ENCODE assay signal across 8 cellular contexts in genomic region chr11:95923730-95924413, GRCh38. TPM values are rescaled to one million over a fixed set of nuclear protein-coding genes. Genes with fewer than 3 reads are reported as not detected.
A peak's percentile ranks its signal among the peaks of the same experiment; 100 is the strongest.
DNase-seq lines count a peak whose midpoint lies in the region; ATAC-seq and TF ChIP-seq lines count a peak whose summit lies in the region.

Gene MTMR2 (minus strand): TSS chr11:95924107. CDS start chr11:95923954, 153 bp downstream.

- H3K36me3 Mint-ChIP-seq in activated naive CD8-positive, alpha-beta T cell = peaks cover 9% of the 10 kb centered on the region
- no peaks in the 10 kb centered on the region for H3K36me3 Mint-ChIP-seq in glutamatergic neuron (ENCODE audit: unreplicated experiment)
- H3K36me3 Mint-ChIP-seq in osteocyte (ENCODE audit: unreplicated experiment) = no peaks in the 10 kb centered on the region

- peak within 1 kb of the TSS; percentile 85 for H3K9ac ChIP-seq in SK-N-MC (ENCODE audit: insufficient read length)

- peak within 1 kb of the TSS; percentile 73 for H3K27ac ChIP-seq in SK-N-MC
- H3K27ac ChIP-seq in thymus (ENCODE audit: low read depth) = peak within 1 kb of the TSS; percentile 90

- H3K36me3 ChIP-seq in SK-N-MC (ENCODE audit: insufficient read depth, low read length) = no peaks in the 10 kb centered on the region
- no peaks in the 10 kb centered on the region for H3K36me3 ChIP-seq in thymus (ENCODE audit: control insufficient read depth, insufficient read depth)

- ATAC-seq in GM21737 (IDR thresholded peaks at IDR 0.05; ENCODE audit: unreplicated experiment) = peak; percentile 100

- peaks cover 7% of the 10 kb centered on the region for H3K4me1 ChIP-seq in thymus (ENCODE audit: control insufficient read depth, insufficient read depth, low read length)

- DNase-seq in ELF-1 (ENCODE audit: low read depth, low spot score) (peak; percentile 90), KG1 (lab: John Stamatoyannopoulos, UW) (peak; percentile 90), SK-N-MC (ENCODE audit: low read depth, low spot score) (no peak), glutamatergic neuron (peak; percentile 88), osteocyte (ENCODE audit: extremely low spot score, unreplicated experiment) (peak; percentile 92)

- TF ChIP-seq CTCF in glutamatergic neuron (IDR thresholded peaks at IDR 0.05; ENCODE audit: partially characterized antibody, unreplicated experiment) (no peak), osteocyte (IDR thresholded peaks at IDR 0.05) (no peak)

- no peaks in the 10 kb centered on the region for H3K27me3 Mint-ChIP-seq in activated naive CD8-positive, alpha-beta T cell
- peaks cover 9% of the 10 kb centered on the region for H3K27me3 Mint-ChIP-seq in glutamatergic neuron (ENCODE audit: unreplicated experiment)
- H3K27me3 Mint-ChIP-seq in osteocyte (ENCODE audit: unreplicated experiment) = no peaks in the 10 kb centered on the region

- peak within 1 kb of the TSS; percentile 83 for H3K4me3 ChIP-seq in SK-N-MC
- peak within 1 kb of the TSS; percentile 92 for H3K4me3 ChIP-seq in thymus (ENCODE audit: low read length)

- peak within 1 kb of the TSS; percentile 100 for H3K27ac Mint-ChIP-seq in activated naive CD8-positive, alpha-beta T cell
- H3K27ac Mint-ChIP-seq in glutamatergic neuron (ENCODE audit: unreplicated experiment) = peak within 1 kb of the TSS; percentile 97
- peak within 1 kb of the TSS; percentile 100 for H3K27ac Mint-ChIP-seq in osteocyte (ENCODE audit: unreplicated experiment)

- peaks cover 43% of the 10 kb centered on the region for H3K4me1 Mint-ChIP-seq in activated naive CD8-positive, alpha-beta T cell (ENCODE audit: low read depth)
- peaks cover 8% of the 10 kb centered on the region for H3K4me1 Mint-ChIP-seq in glutamatergic neuron (ENCODE audit: low read depth, unreplicated experiment)
- H3K4me1 Mint-ChIP-seq in osteocyte (ENCODE audit: unreplicated experiment) = peaks cover 26% of the 10 kb centered on the region

- H3K4me3 Mint-ChIP-seq in activated naive CD8-positive, alpha-beta T cell = peak within 1 kb of the TSS; percentile 100
- peak within 1 kb of the TSS; percentile 98 for H3K4me3 Mint-ChIP-seq in glutamatergic neuron (ENCODE audit: unreplicated experiment)
- H3K4me3 Mint-ChIP-seq in osteocyte (ENCODE audit: unreplicated experiment) = peak within 1 kb of the TSS; percentile 100

- H3K27me3 ChIP-seq in thymus (ENCODE audit: control insufficient read depth, insufficient read depth) = no peaks in the 10 kb centered on the region

- H3K9me3 ChIP-seq in SK-N-MC (ENCODE audit: low read depth, low read length) = no peaks in the 10 kb centered on the region
- no peaks in the 10 kb centered on the region for H3K9me3 ChIP-seq in thymus (ENCODE audit: control insufficient read depth)

- under 1% methylated on average over 49 of the region's 49 CpGs for WGBS in thymus

- H3K9me3 Mint-ChIP-seq in activated naive CD8-positive, alpha-beta T cell (ENCODE audit: low read depth) = no peaks in the 10 kb centered on the region
- peaks cover 11% of the 10 kb centered on the region for H3K9me3 Mint-ChIP-seq in glutamatergic neuron (ENCODE audit: unreplicated experiment)
- no peaks in the 10 kb centered on the region for H3K9me3 Mint-ChIP-seq in osteocyte (ENCODE audit: unreplicated experiment)

RNA-seq across cellular contexts. Expression of gene MTMR2, which starts in this region (rescaled TPM):
- 47.4 TPM for total RNA-seq in glutamatergic neuron (ENCODE audit: unreplicated experiment)
- total RNA-seq in osteocyte = 41.1 and 43.1 TPM in 2 replicates
- polyA plus RNA-seq in thymus = 13.8 TPM
